In genomic region chr13:111664696-111665095, GRCh38 we compare ENCODE assay signal across 15 cellular contexts.
DNase-seq lines count a peak whose midpoint lies in the region; ATAC-seq, FAIRE-seq and TF ChIP-seq lines count a peak whose summit lies in the region.
"Had no signal": no experiment of that assay in that cellular context is flagged by ENCODE, and none has a peak within 500 bp of the region (broad histone marks: within the 10 kb centered on the region; RNA-seq: fewer than 3 reads in every experiment).

No MANE protein-coding gene starts in this region.

- H3K27ac ChIP-seq in H1 (ENCODE audit: low read depth, low read length) (no peak overlapping the region), neuronal stem cell (replicated peaks; ENCODE audit: low read length) (no peak overlapping the region), GM23338 (ENCODE audit: low read depth) (no peak overlapping the region)
- H3K27ac ChIP-seq: 22Rv1, BLaER1, GM23248 had no signal

- intact Hi-C loops in activated CD4-positive, alpha-beta T cell treated with anti-CD3 and anti-CD28 coated beads, Interleukin-2, amount 10 ng/mL, durations not matched to agents 24 days and 14 days (cut with micrococcal nuclease): no loop called here

- no peak overlapping the region for H4K91ac ChIP-seq in H1 (replicated peaks; ENCODE audit: insufficient read length, low read length)
- H4K91ac ChIP-seq in neuronal stem cell (ENCODE audit: low read depth, low read length, poor library complexity): no peak overlapping the region

- TF ChIP-seq CTCF in H1 (IDR thresholded peaks at IDR 0.05; ENCODE audit: control extremely low read depth in 1 of 3, insufficient read depth in 1 of 3, low read depth in 1 of 3, low read length in 3 of 3) (no peak), GM23338 (conservative IDR thresholded peaks at IDR 0.05; ENCODE audit: low read depth in 2 of 2) (no peak)

- no peak overlapping the region for H3K14ac ChIP-seq in H1 (ENCODE audit: insufficient read length)
- H3K14ac ChIP-seq in neuronal stem cell (ENCODE audit: low read length): no peak overlapping the region

- CTCF ChIA-PET in H1 (lab: Charles Lee; ENCODE audit: partially characterized antibody): interaction anchor here (1.1 kb wide), 1 partner anchor 190 kb away, joined by 3 read pairs; no protein-coding TSS in a partner anchor

- no peaks in the 10 kb centered on the region for H3K4me1 Mint-ChIP-seq in activated CD4-positive, alpha-beta T cell treated with anti-CD3 and anti-CD28 coated beads, Interleukin-2, amount 10 ng/mL, durations not matched to agents 24 days and 14 days
- H3K4me1 Mint-ChIP-seq in GM23338: no peaks in the 10 kb centered on the region; the same call in 2 of the 3 replicates
- H3K4me1 Mint-ChIP-seq: CD8-positive, alpha-beta memory T cell had no signal

- H3K36me3 ChIP-seq in H1 (ENCODE audit: control insufficient read depth in 2 of 4, insufficient read depth in 4 of 4, low read length in 3 of 4) (no peaks in the 10 kb centered on the region; a peak in 1 of 8 replicates), neuronal stem cell (replicated peaks in 1 of 2; ENCODE audit: control insufficient read depth in 2 of 2, insufficient read depth in 2 of 2, low read length in 2 of 2) (peaks cover 0 to 2% of the 10 kb centered on the region in 2 donors), GM23338 (ENCODE audit: insufficient read depth) (no peaks in the 10 kb centered on the region)
- H3K36me3 ChIP-seq: BLaER1, HAP-1 had no signal

- no peak overlapping the region for H3K23ac ChIP-seq in H1 (ENCODE audit: insufficient read length)
- no peak overlapping the region for H3K23ac ChIP-seq in neuronal stem cell (ENCODE audit: low read depth, low read length, poor library complexity)

- ATAC-seq in GM23338: no peak

- no peak for TF ChIP-seq RAD21 in H1 (IDR thresholded peaks at IDR 0.05 in 1 of 2, conservative IDR thresholded peaks at IDR 0.05 in 1 of 2; ENCODE audit: low read depth in 2 of 2, low read length in 2 of 2)

- no peak overlapping the region for H3K4ac ChIP-seq in H1 (replicated peaks; ENCODE audit: insufficient read length, low read depth, low read length)
- H3K4ac ChIP-seq in neuronal stem cell (ENCODE audit: low read length): no peak overlapping the region

- H4K20me1 ChIP-seq in H1 (replicated peaks in 1 of 2; ENCODE audit: control insufficient read depth in 1 of 2, insufficient read depth in 2 of 2, low read length in 2 of 2) (peaks cover 0 to 4% of the 10 kb centered on the region in 2 experiments), GM23338 (replicated peaks; ENCODE audit: insufficient read depth) (no peaks in the 10 kb centered on the region)
- H4K20me1 ChIP-seq: BLaER1 had no signal

- no peaks in the 10 kb centered on the region for H3K9me3 Mint-ChIP-seq in activated CD4-positive, alpha-beta T cell treated with anti-CD3 and anti-CD28 coated beads, Interleukin-2, amount 10 ng/mL, durations not matched to agents 24 days and 14 days
- H3K9me3 Mint-ChIP-seq in GM23338: no peaks in the 10 kb centered on the region

- H3K23me2 ChIP-seq in H1 (ENCODE audit: low read depth, low read length): peaks cover 3% of the 10 kb centered on the region

- no peaks in the 10 kb centered on the region for H3K79me1 ChIP-seq in H1 (ENCODE audit: low read depth, low read length)
- peaks cover 3% of the 10 kb centered on the region for H3K79me1 ChIP-seq in neuronal stem cell (ENCODE audit: low read depth, low read length)

- POLR2A ChIA-PET in H1 (lab: Charles Lee; ENCODE audit: partially characterized antibody): no interaction called here

- no peak overlapping the region for H3K27ac Mint-ChIP-seq in activated CD4-positive, alpha-beta T cell treated with anti-CD3 and anti-CD28 coated beads, Interleukin-2, amount 10 ng/mL, durations not matched to agents 24 days and 14 days
- H3K27ac Mint-ChIP-seq in GM23338: no peak overlapping the region
- H3K27ac Mint-ChIP-seq: CD8-positive, alpha-beta memory T cell; IgD-negative memory B cell had no signal

- no peak overlapping the region for H4K5ac ChIP-seq in H1 (ENCODE audit: insufficient read length, low read depth, low read length)

- no peaks in the 10 kb centered on the region for H3K79me2 ChIP-seq in H1 (ENCODE audit: control insufficient read depth in 1 of 2, insufficient read depth in 2 of 2, low read length in 2 of 2)
- H3K79me2 ChIP-seq in GM23338 (replicated peaks; ENCODE audit: insufficient read depth): no peaks in the 10 kb centered on the region

- no peak overlapping the region for H3K4me3 ChIP-seq in H1 (ENCODE audit: extremely low read depth in 1 of 4, insufficient read depth in 2 of 4, low read depth in 3 of 4, low read length in 4 of 4)
- H3K4me3 ChIP-seq in neuronal stem cell (ENCODE audit: low read length in 2 of 2): no peak overlapping the region
- no peak overlapping the region for H3K4me3 ChIP-seq in GM23338
- H3K4me3 ChIP-seq: BLaER1, GM23248, HAP-1 had no signal

- H3K9me3 ChIP-seq in H1 (ENCODE audit: insufficient read depth in 2 of 2, low read depth in 1 of 2, low read length in 1 of 2) (no peaks in the 10 kb centered on the region; a peak in 1 of 4 replicates), neuronal stem cell (replicated peaks in 1 of 2; ENCODE audit: control insufficient read depth in 2 of 2, insufficient read depth in 1 of 2, low read depth in 1 of 2, low read length in 2 of 2) (peaks cover 0 to 6% of the 10 kb centered on the region in 2 donors)
- H3K9me3 ChIP-seq: BLaER1, Caco-2, HAP-1 had no signal

- no peak overlapping the region for H2BK12ac ChIP-seq in H1 (ENCODE audit: low read depth, low read length)
- H2BK12ac ChIP-seq in neuronal stem cell (ENCODE audit: low read length): no peak overlapping the region

- H3K9ac ChIP-seq in H1 (replicated peaks in 1 of 4; ENCODE audit: extremely low read depth in 1 of 4, low read depth in 3 of 4, low read length in 3 of 4) (no peak overlapping the region), neuronal stem cell (ENCODE audit: low read depth, low read length, poor library complexity) (no peak overlapping the region)
- H3K9ac ChIP-seq: BLaER1, GM23248 had no signal

- H4K8ac ChIP-seq in H1 (ENCODE audit: extremely low read depth, insufficient read depth, low read length): no peak overlapping the region
- H4K8ac ChIP-seq in neuronal stem cell (ENCODE audit: low read depth, low read length): no peak overlapping the region

- TF ChIP-seq EP300 in H1 (IDR thresholded peaks at IDR 0.05; ENCODE audit: borderline replicate concordance in 1 of 2, low read depth in 2 of 2, low read length in 2 of 2): no peak

- whole genome bisulfite sequencing in H1 (ENCODE audit: extremely low coverage in 1 of 2, insufficient coverage in 1 of 2, insufficient read length in 1 of 2, insufficient replicate concordance in 2 of 2, low coverage in 1 of 2, low lambda C conversion rate in 2 of 2, missing lambda C conversion rate in 1 of 2), 2 experiments: 88% methylated on average over 4 of the region's 4 CpGs; no CpG with 5 or more reads in 1 of the 2 experiments
- WGBS in neuronal stem cell (ENCODE audit: extremely low coverage in 2 of 2, insufficient read length in 2 of 2, insufficient replicate concordance in 1 of 2), 2 donors: no CpG with 5 or more reads among the region's 4 CpGs

- H3K27me3 ChIP-seq in H1 (replicated peaks in 1 of 4; ENCODE audit: control insufficient read depth in 3 of 4, extremely low read depth in 1 of 4, insufficient read depth in 3 of 4, low read length in 3 of 4) (peaks cover 0 to 2% (median under 1%) of the 10 kb centered on the region in 4 experiments; a peak in 2 of 7 replicates), neuronal stem cell (ENCODE audit: control insufficient read depth in 3 of 3, insufficient read depth in 3 of 3, low read depth in 1 of 3, low read length in 3 of 3) (no peaks in the 10 kb centered on the region), GM23338 (ENCODE audit: insufficient read depth) (no peaks in the 10 kb centered on the region)
- H3K27me3 ChIP-seq: BLaER1 had no signal

- H3K4me3 Mint-ChIP-seq in activated CD4-positive, alpha-beta T cell treated with anti-CD3 and anti-CD28 coated beads, Interleukin-2, amount 10 ng/mL, durations not matched to agents 24 days and 14 days: no peak overlapping the region
- no peak overlapping the region for H3K4me3 Mint-ChIP-seq in GM23338
- H3K4me3 Mint-ChIP-seq: CD8-positive, alpha-beta memory T cell; IgD-negative memory B cell had no signal

- no peak for TF ChIP-seq POLR2A in H1 (IDR thresholded peaks at IDR 0.05; ENCODE audit: control extremely low read depth in 1 of 2, low read depth in 2 of 2, low read length in 2 of 2)

- H2AFZ ChIP-seq in H1 (ENCODE audit: low read length): no peak overlapping the region
- H2AFZ ChIP-seq in neuronal stem cell (ENCODE audit: low read length): no peak overlapping the region
- no peak overlapping the region for H2AFZ ChIP-seq in GM23338
- H2AFZ ChIP-seq: GM23248 had no signal

- no peaks in the 10 kb centered on the region for H3K36me3 Mint-ChIP-seq in activated CD4-positive, alpha-beta T cell treated with anti-CD3 and anti-CD28 coated beads, Interleukin-2, amount 10 ng/mL, durations not matched to agents 24 days and 14 days (ENCODE audit: low read depth)
- no peaks in the 10 kb centered on the region for H3K36me3 Mint-ChIP-seq in GM23338 (ENCODE audit: low read depth)
- H3K36me3 Mint-ChIP-seq: CD8-positive, alpha-beta memory T cell; IgD-negative memory B cell had no signal

- no peak overlapping the region for H2BK20ac ChIP-seq in H1 (ENCODE audit: low read length)

- H3K4me2 ChIP-seq in H1 (ENCODE audit: insufficient read depth in 1 of 2, low read depth in 2 of 2, low read length in 2 of 2): no peak overlapping the region
- no peak overlapping the region for H3K4me2 ChIP-seq in neuronal stem cell (ENCODE audit: insufficient read depth, low read length, poor library complexity, severe bottlenecking)
- H3K4me2 ChIP-seq in GM23338: no peak overlapping the region
- H3K4me2 ChIP-seq: BLaER1 had no signal

- no peak overlapping the region for H2BK5ac ChIP-seq in H1 (ENCODE audit: low read depth, low read length)
- H2BK5ac ChIP-seq in neuronal stem cell (ENCODE audit: low read length): no peak overlapping the region

- H3K27me3 Mint-ChIP-seq in activated CD4-positive, alpha-beta T cell treated with anti-CD3 and anti-CD28 coated beads, Interleukin-2, amount 10 ng/mL, durations not matched to agents 24 days and 14 days: no peaks in the 10 kb centered on the region
- H3K27me3 Mint-ChIP-seq in GM23338 (ENCODE audit: insufficient read depth, low read depth, poor library complexity): peaks cover 8% of the 10 kb centered on the region

- DNase-seq in activated CD4-positive, alpha-beta T cell treated with anti-CD3 and anti-CD28 coated beads, Interleukin-2, amount 10 ng/mL, durations not matched to agents 24 days and 14 days: peak; percentile 44
- DNase-seq in activated CD4-positive, alpha-beta T cell treated with anti-CD3 and anti-CD28 coated beads, Interleukin-2, amount 50 U/mL, for 4 hours: no peak
- DNase-seq in H1 (ENCODE audit: low read depth in 1 of 2, low spot score in 2 of 2): no peak
- DNase-seq in neuronal stem cell (ENCODE audit: low spot score): no peak
- peak; percentile 17 for DNase-seq in ureter (ENCODE audit: low spot score)
- no peak for DNase-seq in DMS153 (lab: John Stamatoyannopoulos, UW)
- no peak for DNase-seq in GM23338 (ENCODE audit: low spot score)
- DNase-seq: AML-193; Caco-2; CD8-positive, alpha-beta memory T cell; GM23248 had no signal

- H3K18ac ChIP-seq in H1 (ENCODE audit: extremely low read depth, low read length) (no peak overlapping the region), neuronal stem cell (ENCODE audit: low read length) (peak overlapping the region; percentile 49)

- H3K4me1 ChIP-seq in H1 (replicated peaks in 1 of 4; ENCODE audit: control insufficient read depth in 3 of 4, insufficient read depth in 4 of 4, low read length in 3 of 4) (peaks cover 0 to 8% (median 0%) of the 10 kb centered on the region in 4 experiments; a peak in 2 of 7 replicates), neuronal stem cell (ENCODE audit: control insufficient read depth in 2 of 2, insufficient read depth in 1 of 2, low read depth in 1 of 2, low read length in 2 of 2) (peaks cover 0 to 4% of the 10 kb centered on the region in 2 donors), GM23338 (ENCODE audit: insufficient read depth) (no peaks in the 10 kb centered on the region)
- H3K4me1 ChIP-seq: Caco-2, HAP-1 had no signal

- no peak overlapping the region for H2BK120ac ChIP-seq in H1 (replicated peaks; ENCODE audit: low read depth, low read length)
- no peak overlapping the region for H2BK120ac ChIP-seq in neuronal stem cell (ENCODE audit: low read depth, low read length)

- no peak for FAIRE-seq in H1 (lab: Jason Lieb, UNC)

- no peaks in the 10 kb centered on the region for H3K9me2 ChIP-seq in GM23338 (ENCODE audit: insufficient read depth)

- H2AK5ac ChIP-seq in H1 (ENCODE audit: low read depth, low read length) (no peak overlapping the region), neuronal stem cell (ENCODE audit: low read depth, low read length) (no peak overlapping the region)

- H2BK15ac ChIP-seq in H1 (ENCODE audit: low read length) (peak overlapping the region; percentile 92; the same call in 1 of the 2 replicates), neuronal stem cell (ENCODE audit: low read length) (no peak overlapping the region)

- H3F3A ChIP-seq in GM23338 (replicated peaks; ENCODE audit: low read depth): no peaks in the 10 kb centered on the region

- no peak overlapping the region for H3K56ac ChIP-seq in H1 (replicated peaks; ENCODE audit: insufficient read length, low read depth, low read length)

Comparison
In these comparisons a context has a peak if more than half of its experiments do, and no peak if none do; other contexts are left out.
1. DNase-seq: peak in activated CD4-positive, alpha-beta T cell treated with anti-CD3 and anti-CD28 coated beads, Interleukin-2, amount 10 ng/mL, durations not matched to agents 24 days and 14 days (single experiment) and ureter (single experiment); none in activated CD4-positive, alpha-beta T cell treated with anti-CD3 and anti-CD28 coated beads, Interleukin-2, amount 50 U/mL, for 4 hours (0 of 2), H1 (0 of 2), neuronal stem cell (single experiment), DMS153 (single experiment) and GM23338 (single experiment).